ENCODE assay signal across 18 cellular contexts in the genomic region with DNA sequence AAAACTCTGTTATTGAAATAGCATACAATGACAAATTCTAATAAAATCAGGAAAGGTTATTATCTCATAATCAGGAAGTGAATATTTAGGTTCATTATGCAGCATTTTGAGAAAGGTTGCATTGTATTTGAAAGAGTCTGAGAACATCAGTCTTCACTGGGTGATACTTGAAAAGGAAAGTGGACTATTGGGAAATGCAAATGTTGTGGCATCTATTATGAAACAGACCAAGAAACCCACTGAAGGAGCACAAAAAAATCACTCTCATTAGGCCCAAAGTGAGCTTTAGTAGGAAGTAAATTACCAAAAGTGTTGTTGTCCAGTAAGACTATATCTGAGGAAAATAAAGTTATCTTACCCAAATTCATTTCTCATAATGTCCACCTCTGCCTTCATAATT.
A peak's percentile ranks its signal among the peaks of the same experiment; 100 is the strongest.
DNase-seq lines count a peak whose midpoint lies in the region; ATAC-seq and TF ChIP-seq lines count a peak whose summit lies in the region.
"Had no signal": no experiment of that assay in that cellular context is flagged by ENCODE, and none has a peak within 500 bp of the region (broad histone marks: within the 10 kb centered on the region; RNA-seq: fewer than 3 reads in every experiment).

No MANE protein-coding gene starts in this region.

- H3K27me3 ChIP-seq in GM06990 (replicated peaks; ENCODE audit: control insufficient read depth, insufficient read depth, low read length) (no peaks in the 10 kb centered on the region), MG63 (peaks cover 4% of the 10 kb centered on the region)

- no peaks in the 10 kb centered on the region for H3K9me3 ChIP-seq in MG63
- H3K9me3 ChIP-seq: HAP-1 had no signal

- no peaks in the 10 kb centered on the region for H3K36me3 ChIP-seq in GM06990 (ENCODE audit: control insufficient read depth, insufficient read depth, low read length)
- H3K36me3 ChIP-seq in MG63, result no peaks in the 10 kb centered on the region
- H3K36me3 ChIP-seq: HAP-1 had no signal

- no peak for TF ChIP-seq CTCF in GM06990 (IDR thresholded peaks at IDR 0.05; ENCODE audit: insufficient read depth, low read length, poor library complexity, severe bottlenecking)

- H3K4me3 ChIP-seq in GM06990 (replicated peaks; ENCODE audit: low read depth, low read length) (no peak overlapping the region), MG63 (no peak overlapping the region)
- H3K4me3 ChIP-seq: HAP-1 had no signal

- DNase-seq in GM06990 (ENCODE audit: extremely low read depth, insufficient read length) (peak; percentile 2), MG63 (no peak), HuH-7 (ENCODE audit: low spot score) (no peak), OCI-M2 (lab: John Stamatoyannopoulos, UW; ENCODE audit: unreplicated experiment) (no peak)
- DNase-seq in activated effector memory CD4-positive, alpha-beta T cell treated with anti-CD3 and anti-CD28 coated beads, Interleukin-2, amount 50 U/mL, for 16 hours, result no peak
- DNase-seq: activated CD4-positive, alpha-beta T cell treated with anti-CD3 and anti-CD28 coated beads, Interleukin-2, amount 10 ng/mL, durations not matched to agents 24 days and 14 days; anterior cingulate cortex; hippocampal formation; NCI-H1105; NCI-H226; stimulated activated CD4-positive, alpha-beta T cell treated with anti-CD3 and anti-CD28 coated beads, Interleukin-2, amount 100 ng/mL, for 48 hours had no signal

- ATAC-seq in GM19023 (IDR thresholded peaks at IDR 0.05; ENCODE audit: unreplicated experiment), result peak; percentile 55
- ATAC-seq in HG02763 (IDR thresholded peaks at IDR 0.05; ENCODE audit: unreplicated experiment), result peak; percentile 66
- ATAC-seq in HG03520 (IDR thresholded peaks at IDR 0.05; ENCODE audit: unreplicated experiment), result peak; percentile 84
- ATAC-seq: left lobe of liver; Panc1; stimulated activated effector memory CD8-positive, alpha-beta T cell treated with anti-CD3 and anti-CD28 coated beads, Interleukin-12 subunit alpha, Interleukin-12 subunit beta, amount 100 ng/mL, for 72 hours had no signal
